Comparison of ENCODE assay signal across 1 cellular context in the genomic region with DNA sequence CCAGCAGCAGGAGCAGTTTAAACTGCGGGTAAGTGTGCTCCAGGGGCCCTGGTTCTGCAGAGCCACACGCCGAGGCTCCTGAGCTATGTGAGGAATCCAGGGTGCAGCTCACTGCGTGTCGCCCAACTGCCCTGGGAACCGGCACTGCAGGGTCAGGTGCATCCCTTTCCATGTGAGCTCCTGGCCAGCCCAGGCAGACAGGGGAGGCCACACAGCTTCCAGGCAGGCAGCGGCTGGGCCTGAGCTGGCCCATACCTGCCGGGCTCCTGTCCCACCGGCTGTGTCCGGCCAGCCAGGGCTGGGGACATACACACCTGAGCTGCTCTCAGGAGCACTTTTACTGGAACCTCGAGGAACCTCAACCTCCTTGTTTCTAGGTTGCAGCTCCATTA.
TF ChIP-seq lines count a peak whose summit lies in the region.

No MANE protein-coding gene starts in this region.

TF ChIP-seq in K562, 482 proteins besides CTCF, POLR2A, EP300 and RAD21:
- TF ChIP-seq, protein P1, sequence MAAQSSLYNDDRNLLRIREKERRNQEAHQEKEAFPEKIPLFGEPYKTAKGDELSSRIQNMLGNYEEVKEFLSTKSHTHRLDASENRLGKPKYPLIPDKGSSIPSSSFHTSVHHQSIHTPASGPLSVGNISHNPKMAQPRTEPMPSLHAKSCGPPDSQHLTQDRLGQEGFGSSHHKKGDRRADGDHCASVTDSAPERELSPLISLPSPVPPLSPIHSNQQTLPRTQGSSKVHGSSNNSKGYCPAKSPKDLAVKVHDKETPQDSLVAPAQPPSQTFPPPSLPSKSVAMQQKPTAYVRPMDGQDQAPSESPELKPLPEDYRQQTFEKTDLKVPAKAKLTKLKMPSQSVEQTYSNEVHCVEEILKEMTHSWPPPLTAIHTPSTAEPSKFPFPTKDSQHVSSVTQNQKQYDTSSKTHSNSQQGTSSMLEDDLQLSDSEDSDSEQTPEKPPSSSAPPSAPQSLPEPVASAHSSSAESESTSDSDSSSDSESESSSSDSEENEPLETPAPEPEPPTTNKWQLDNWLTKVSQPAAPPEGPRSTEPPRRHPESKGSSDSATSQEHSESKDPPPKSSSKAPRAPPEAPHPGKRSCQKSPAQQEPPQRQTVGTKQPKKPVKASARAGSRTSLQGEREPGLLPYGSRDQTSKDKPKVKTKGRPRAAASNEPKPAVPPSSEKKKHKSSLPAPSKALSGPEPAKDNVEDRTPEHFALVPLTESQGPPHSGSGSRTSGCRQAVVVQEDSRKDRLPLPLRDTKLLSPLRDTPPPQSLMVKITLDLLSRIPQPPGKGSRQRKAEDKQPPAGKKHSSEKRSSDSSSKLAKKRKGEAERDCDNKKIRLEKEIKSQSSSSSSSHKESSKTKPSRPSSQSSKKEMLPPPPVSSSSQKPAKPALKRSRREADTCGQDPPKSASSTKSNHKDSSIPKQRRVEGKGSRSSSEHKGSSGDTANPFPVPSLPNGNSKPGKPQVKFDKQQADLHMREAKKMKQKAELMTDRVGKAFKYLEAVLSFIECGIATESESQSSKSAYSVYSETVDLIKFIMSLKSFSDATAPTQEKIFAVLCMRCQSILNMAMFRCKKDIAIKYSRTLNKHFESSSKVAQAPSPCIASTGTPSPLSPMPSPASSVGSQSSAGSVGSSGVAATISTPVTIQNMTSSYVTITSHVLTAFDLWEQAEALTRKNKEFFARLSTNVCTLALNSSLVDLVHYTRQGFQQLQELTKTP (IDR thresholded peaks at IDR 0.05; ENCODE audit: low read depth in 1 of 2, partially characterized antibody in 2 of 2): no peak
- 0 out of 2 replicates have a peak, but pooled peaks have one; percentile 8 for TF ChIP-seq MAFG (tag; conservative IDR thresholded peaks at IDR 0.05)
TF ChIP-seq in K562: peak in this region for 1.
